ENCODE assay signal across 8 cellular contexts in genomic region chr5:73215891-73216610, GRCh38. TPM values are rescaled to one million over a fixed set of nuclear protein-coding genes. Genes with fewer than 3 reads are reported as not detected.
DNase-seq lines count a peak whose midpoint lies in the region; ATAC-seq and TF ChIP-seq lines count a peak whose summit lies in the region.

No MANE protein-coding gene starts in this region.

- H3K27ac ChIP-seq in GM23338 (ENCODE audit: low read depth) = no peak overlapping the region

- H3K4me2 ChIP-seq in GM23338 = peak overlapping the region; percentile 90

- POLR2A ChIA-PET in activated B cell treated with CpG ODN at 0.5 μM for 24 hours (lab: Charles Lee) = interaction anchor here (0.9 kb wide), 1 partner anchor 121 kb away, joined by 4 read pairs; no protein-coding TSS in a partner anchor

- H3K4me3 ChIP-seq in GM23338 = peak overlapping the region; percentile 62

- H3K9me3 Mint-ChIP-seq in GM23338 (peaks cover 2% of the 10 kb centered on the region; the same call in 1 of the 3 replicates), activated B cell treated with CpG ODN at 0.5 μM for 24 hours (peaks cover 4% of the 10 kb centered on the region)

- H3K27ac Mint-ChIP-seq in GM23338 = no peak overlapping the region
- no peak overlapping the region for H3K27ac Mint-ChIP-seq in activated B cell treated with CpG ODN at 0.5 μM for 24 hours

- H2AFZ ChIP-seq in GM23338 = peak overlapping the region; percentile 92

- H3K4me1 Mint-ChIP-seq in GM23338 = peaks cover 23% of the 10 kb centered on the region
- peaks cover 9% of the 10 kb centered on the region for H3K4me1 Mint-ChIP-seq in activated B cell treated with CpG ODN at 0.5 μM for 24 hours

- intact Hi-C loops in activated B cell treated with CpG ODN at 0.5 μM for 24 hours (cut with micrococcal nuclease) = loop anchor here (2.0 to 10.0 kb wide), 2 partner anchors 239 to 321 kb away; no protein-coding TSS in a partner anchor

- peaks cover 6% of the 10 kb centered on the region; the same call in 1 of the 2 replicates for H3K9me2 ChIP-seq in GM23338 (ENCODE audit: insufficient read depth)

- H4K20me1 ChIP-seq in GM23338 (replicated peaks; ENCODE audit: insufficient read depth) = 0 out of 2 replicates have a peak, but pooled peaks cover 2% of the 10 kb centered on the region

- no peaks in the 10 kb centered on the region for H3K79me2 ChIP-seq in GM23338 (replicated peaks; ENCODE audit: insufficient read depth)

- ATAC-seq in GM23338 (peak; percentile 94), activated B cell treated with CpG ODN at 0.5 μM for 24 hours (ENCODE audit: low read depth) (peak; percentile 47), HG03280 (IDR thresholded peaks at IDR 0.05; ENCODE audit: unreplicated experiment) (no peak)

- H3F3A ChIP-seq in GM23338 (replicated peaks; ENCODE audit: low read depth) = 0 out of 2 replicates have a peak, but pooled peaks cover 6% of the 10 kb centered on the region

- H3K27me3 ChIP-seq in GM23338 (ENCODE audit: insufficient read depth) = peaks cover 74% of the 10 kb centered on the region

- CTCF ChIA-PET in activated B cell treated with CpG ODN at 0.5 μM for 24 hours (lab: Charles Lee) = no interaction called here

- TF ChIP-seq CTCF in GM23338 (conservative IDR thresholded peaks at IDR 0.05; ENCODE audit: low read depth in 2 of 2) (peak; percentile 65 to 84), activated B cell treated with CpG ODN at 0.5 μM for 24 hours (IDR thresholded peaks at IDR 0.05) (no peak)

- DNase-seq in DMS114 treated with DMSO at 0.1 percent for 48 hours (lab: John Stamatoyannopoulos, UW; ENCODE audit: unreplicated experiment) (peak; percentile 72), GM23338 (ENCODE audit: low spot score) (peak; percentile 89), NCI-H187 (lab: John Stamatoyannopoulos, UW) (peak; percentile 69 to 84), activated B cell treated with CpG ODN at 0.5 μM for 24 hours (no peak), cerebellar cortex (ENCODE audit: low spot score) (peak; percentile 69), kidney glomerular epithelial cell (lab: John Stamatoyannopoulos, UW) (peak; percentile 75)
- DNase-seq in stimulated activated CD4-positive, alpha-beta T cell treated with anti-CD3 and anti-CD28 coated beads, Interleukin-15, amount 100 ng/mL, for 48 hours (ENCODE audit: low read depth in 2 of 2) = peak; percentile 38 to 60

- H3K36me3 Mint-ChIP-seq in GM23338 (ENCODE audit: low read depth) (no peaks in the 10 kb centered on the region), activated B cell treated with CpG ODN at 0.5 μM for 24 hours (ENCODE audit: low read depth) (no peaks in the 10 kb centered on the region)

- H3K36me3 ChIP-seq in GM23338 (ENCODE audit: insufficient read depth) = no peaks in the 10 kb centered on the region

- H3K27me3 Mint-ChIP-seq in GM23338 (ENCODE audit: insufficient read depth, low read depth, poor library complexity) (peaks cover 63% of the 10 kb centered on the region), activated B cell treated with CpG ODN at 0.5 μM for 24 hours (peaks cover 66% of the 10 kb centered on the region)

- H3K4me1 ChIP-seq in GM23338 (ENCODE audit: insufficient read depth) = peaks cover 25% of the 10 kb centered on the region

- H3K4me3 Mint-ChIP-seq in GM23338 (peak overlapping the region; percentile 69), activated B cell treated with CpG ODN at 0.5 μM for 24 hours (peak overlapping the region; percentile 61)

TF ChIP-seq in GM23338, 12 proteins besides CTCF, POLR2A, EP300 and RAD21:
- TF ChIP-seq POLR2AphosphoS5 (IDR thresholded peaks at IDR 0.05; ENCODE audit: low read depth) (no peak), EZH2 (IDR thresholded peaks at IDR 0.05; ENCODE audit: low read depth, unreplicated experiment) (peak; percentile 48)

RNA-seq across cellular contexts. Expression of gene TMEM174, which starts 43.1 kb away (rescaled TPM):
- not detected in 2 replicates for total RNA-seq in GM23338 (2014; rRNA removed; shearing (Covaris generic))
- polyA plus RNA-seq in GM23338 (2016; fragmentation: Nextera tagmentation; extraction: Ambion mirVana) = not detected in 2 replicates
- total RNA-seq in activated B cell treated with CpG ODN at 0.5 μM for 24 hours = not detected in 2 replicates
